8 cellular contexts compared by ENCODE assay signal in genomic region chr2:169363027-169363569, GRCh38. TPM values are rescaled to one million over a fixed set of nuclear protein-coding genes. Genes with fewer than 3 reads are reported as not detected.
A peak's percentile ranks its signal among the peaks of the same experiment; 100 is the strongest.
DNase-seq lines count a peak whose midpoint lies in the region; ATAC-seq, FAIRE-seq and TF ChIP-seq lines count a peak whose summit lies in the region.

No MANE protein-coding gene starts in this region.

- peaks cover 26% of the 10 kb centered on the region for H3K27me3 Mint-ChIP-seq in progenitor cell of endocrine pancreas

- H2AFZ ChIP-seq in KMS-11 (ENCODE audit: low read depth) (peak overlapping the region; percentile 96), endothelial cell of umbilical vein (ENCODE audit: low read depth, low read length) (no peak overlapping the region)

- no peak overlapping the region for H3K27ac ChIP-seq in KMS-11
- no peak overlapping the region for H3K27ac ChIP-seq in endothelial cell of umbilical vein (ENCODE audit: insufficient read depth, low read depth, low read length)

- dilution Hi-C loops in endothelial cell of umbilical vein (cut with MboI; ENCODE audit: extremely low pct_ligation_motif_present, low sequenced_read_pairs), result no loop called here

- CTCF ChIA-PET in endothelial cell of umbilical vein (lab: Charles Lee), result no interaction called here

- DNase-seq in GM12865 (ENCODE audit: low read depth), result no peak
- DNase-seq in endothelial cell of umbilical vein (ENCODE audit: low read depth, low spot score), result peak; percentile 21
- no peak for DNase-seq in progenitor cell of endocrine pancreas (ENCODE audit: low spot score, unreplicated experiment)
- DNase-seq in NCI-H2081 (lab: John Stamatoyannopoulos, UW), result no peak
- DNase-seq in GOT3 (lab: John Stamatoyannopoulos, UW), result no peak
- DNase-seq in urothelium cell line (ENCODE audit: low spot score), result no peak

- H3K79me2 ChIP-seq in KMS-11 (ENCODE audit: insufficient read depth, low read depth) (no peaks in the 10 kb centered on the region), endothelial cell of umbilical vein (ENCODE audit: control insufficient read depth, insufficient read depth, low read length) (no peaks in the 10 kb centered on the region)

- peaks cover 27% of the 10 kb centered on the region for H3K4me1 Mint-ChIP-seq in progenitor cell of endocrine pancreas (ENCODE audit: low read depth)

- ATAC-seq in HG02678 (IDR thresholded peaks at IDR 0.05; ENCODE audit: unreplicated experiment), result no peak

- H3K4me1 ChIP-seq in KMS-11 (ENCODE audit: low read depth, poor library complexity, severe bottlenecking), result peaks cover 14% of the 10 kb centered on the region
- peaks cover 35% of the 10 kb centered on the region for H3K4me1 ChIP-seq in endothelial cell of umbilical vein (ENCODE audit: control insufficient read depth, extremely low read depth, insufficient read depth, low read length)

- no peaks in the 10 kb centered on the region for H3K36me3 ChIP-seq in KMS-11 (ENCODE audit: insufficient read depth)
- H3K36me3 ChIP-seq in endothelial cell of umbilical vein (ENCODE audit: control insufficient read depth in 2 of 2, extremely low read depth in 1 of 2, insufficient read depth in 2 of 2, low read length in 2 of 2), result no peaks in the 10 kb centered on the region

- H3K9me1 ChIP-seq in endothelial cell of umbilical vein (replicated peaks; ENCODE audit: control insufficient read depth, extremely low read depth, insufficient read depth, low read length), result no peaks in the 10 kb centered on the region

- H3K9ac ChIP-seq in KMS-11 (peak overlapping the region; percentile 63; the same call in 1 of the 2 replicates), endothelial cell of umbilical vein (replicated peaks; ENCODE audit: extremely low read depth, insufficient read depth, low read length) (no peak overlapping the region)

- H3K36me3 Mint-ChIP-seq in progenitor cell of endocrine pancreas (ENCODE audit: insufficient read depth), result peaks cover 1% of the 10 kb centered on the region

- peak overlapping the region; percentile 55 for H3K4me3 ChIP-seq in GM12865 (ENCODE audit: low read depth, low read length)
- peak overlapping the region; percentile 82 for H3K4me3 ChIP-seq in KMS-11 (IDR thresholded peaks at IDR 0.05; ENCODE audit: insufficient read depth, low read depth, low read length)
- H3K4me3 ChIP-seq in endothelial cell of umbilical vein (replicated peaks in 1 of 3; ENCODE audit: insufficient read depth in 1 of 3, low read depth in 1 of 3, low read length in 3 of 3), result peak overlapping the region in 2 of 3 experiments; percentile 9 to 24

- H3K4me2 ChIP-seq in KMS-11 (peak overlapping the region; percentile 99), endothelial cell of umbilical vein (ENCODE audit: insufficient read depth, low read length) (peak overlapping the region; percentile 74)

- POLR2A ChIA-PET in endothelial cell of umbilical vein (lab: Charles Lee), result no interaction called here

- peak overlapping the region; percentile 91 for H3K4me3 Mint-ChIP-seq in progenitor cell of endocrine pancreas (ENCODE audit: low read depth)

- no peaks in the 10 kb centered on the region for H3K9me3 Mint-ChIP-seq in progenitor cell of endocrine pancreas (ENCODE audit: low read depth)

- H3K27me3 ChIP-seq in KMS-11 (ENCODE audit: insufficient read depth, low read depth) (peaks cover 15% of the 10 kb centered on the region; the same call in 1 of the 2 replicates), endothelial cell of umbilical vein (ENCODE audit: control insufficient read depth in 2 of 2, insufficient read depth in 2 of 2, low read length in 2 of 2) (peaks cover 34 to 53% of the 10 kb centered on the region in 2 experiments)

- H4K20me1 ChIP-seq in KMS-11 (ENCODE audit: insufficient read depth) (no peaks in the 10 kb centered on the region), endothelial cell of umbilical vein (replicated peaks; ENCODE audit: control insufficient read depth, extremely low read depth, insufficient read depth, low read length) (no peaks in the 10 kb centered on the region)

- peak overlapping the region; percentile 19 for H3K27ac Mint-ChIP-seq in progenitor cell of endocrine pancreas

- no peaks in the 10 kb centered on the region for H3K9me3 ChIP-seq in endothelial cell of umbilical vein (replicated peaks; ENCODE audit: control insufficient read depth, insufficient read depth, low read length)

- no peak for TF ChIP-seq CTCF in GM12865 (IDR thresholded peaks at IDR 0.05; ENCODE audit: insufficient read depth, low read depth, low read length, missing control alignments)
- TF ChIP-seq CTCF in KMS-11 (conservative IDR thresholded peaks at IDR 0.05; ENCODE audit: low read depth, low read length), result no peak
- no peak for TF ChIP-seq CTCF in endothelial cell of umbilical vein (IDR thresholded peaks at IDR 0.05; ENCODE audit: extremely low read depth in 1 of 2, insufficient read depth in 1 of 2, low read depth in 1 of 2, low read length in 2 of 2)
- TF ChIP-seq CTCF in progenitor cell of endocrine pancreas (IDR thresholded peaks at IDR 0.05; ENCODE audit: unreplicated experiment), result no peak

- no peak for TF ChIP-seq POLR2A in endothelial cell of umbilical vein (IDR thresholded peaks at IDR 0.05; ENCODE audit: low read depth, low read length)

- intact Hi-C loops in endothelial cell of umbilical vein (cut with micrococcal nuclease), result loop anchor here (10.0 kb wide), 1 partner anchor 432 kb away; the partner anchor contains the start of gene SSB

- no TSS peak for BruUV-seq in endothelial cell of umbilical vein (replicated peaks; lab: Mats Ljungman, UMichigan)

- no peak for FAIRE-seq in endothelial cell of umbilical vein (lab: Jason Lieb, UNC)
- FAIRE-seq in urothelium cell line (lab: Jason Lieb, UNC), result no peak

TF ChIP-seq in endothelial cell of umbilical vein, 7 proteins besides CTCF, POLR2A, EP300 and RAD21:
- no peak for TF ChIP-seq GATA2 (IDR thresholded peaks at IDR 0.05; ENCODE audit: insufficient read depth, insufficient read length, low read depth, low read length)
- TF ChIP-seq MYC (IDR thresholded peaks at IDR 0.05; ENCODE audit: low read depth, low read length), result no peak
- no peak for TF ChIP-seq POLR2AphosphoS5 (IDR thresholded peaks at IDR 0.05; ENCODE audit: insufficient read depth, low read depth, low read length)
- TF ChIP-seq FOS (IDR thresholded peaks at IDR 0.05; ENCODE audit: borderline replicate concordance, insufficient read depth, low read length), result no peak
- no peak for TF ChIP-seq JUN (IDR thresholded peaks at IDR 0.05; ENCODE audit: borderline replicate concordance, insufficient read depth, insufficient read length, low read depth)
- no peak for TF ChIP-seq EZH2 (IDR thresholded peaks at IDR 0.05; ENCODE audit: borderline replicate concordance, low read depth, low read length, severe bottlenecking)
- TF ChIP-seq MAX (IDR thresholded peaks at IDR 0.05; ENCODE audit: insufficient read depth, insufficient read length), result no peak

RNA-seq across cellular contexts. Expression of gene LRP2, which starts 0.8 kb away (rescaled TPM):
- not detected in 2 replicates for total RNA-seq in endothelial cell of umbilical vein
- not detected in 2 replicates for polyA plus RNA-seq in endothelial cell of umbilical vein
- polyA plus RNA-seq in endothelial cell of umbilical vein (2011; cell fraction: cytosol; rRNA removed), result 0.01 TPM in 1 of 2 replicates, not detected in the other
- not detected in 2 replicates for polyA plus RNA-seq in endothelial cell of umbilical vein (2011; cell fraction: nucleus; rRNA removed)
- not detected in 2 replicates for polyA plus RNA-seq in endothelial cell of umbilical vein (2012)
- not detected in 2 replicates for polyA minus RNA-seq in endothelial cell of umbilical vein
- polyA minus RNA-seq in endothelial cell of umbilical vein (2011; cell fraction: cytosol; rRNA and poly(A)+ RNA removed), result 0.31 TPM
- not detected in 2 replicates for polyA minus RNA-seq in endothelial cell of umbilical vein (2011; cell fraction: nucleus; rRNA and poly(A)+ RNA removed)
- total RNA-seq in progenitor cell of endocrine pancreas, result 42.2 and 44.4 TPM in 2 replicates

Comparison
In these comparisons a context has a peak if more than half of its experiments do, and no peak if none do; other contexts are left out.
1. H3K4me3 ChIP-seq: peak in every context shown above with its lines; median percentile 82 in KMS-11; 55 in GM12865; 16 in endothelial cell of umbilical vein.
2. RNA of gene LRP2, which starts 0.8 kb away (total RNA-seq): 42.2 to 44.4 TPM in progenitor cell of endocrine pancreas; not detected in endothelial cell of umbilical vein; every median in the first group is over 10 times any median in the second.